ENCODE assay signal across 8 cellular contexts in genomic region chr6:26170951-26171841, GRCh38.
A peak's percentile ranks its signal among the peaks of the same experiment; 100 is the strongest.
DNase-seq lines count a peak whose midpoint lies in the region; ATAC-seq, FAIRE-seq and TF ChIP-seq lines count a peak whose summit lies in the region.

No MANE protein-coding gene starts in this region.

- H3K27me3 Mint-ChIP-seq in H9 (ENCODE audit: low read depth) = no peaks in the 10 kb centered on the region
- H3K27me3 Mint-ChIP-seq in activated naive CD8-positive, alpha-beta T cell = no peaks in the 10 kb centered on the region

- H3K4me3 Mint-ChIP-seq in H9 = peak overlapping the region; percentile 90 to 97
- H3K4me3 Mint-ChIP-seq in activated naive CD8-positive, alpha-beta T cell = peak overlapping the region; percentile 97

- ATAC-seq in upper lobe of right lung = no peak
- no peak for ATAC-seq in HG02763 (IDR thresholded peaks at IDR 0.05; ENCODE audit: unreplicated experiment)

- no peak overlapping the region for H2AFZ ChIP-seq in H9 (ENCODE audit: low read length)

- no peak overlapping the region for H3K4ac ChIP-seq in H9 (ENCODE audit: low read depth, low read length)

- H3K79me1 ChIP-seq in H9 (ENCODE audit: insufficient read depth, low read depth, low read length, poor library complexity, severe bottlenecking) = no peaks in the 10 kb centered on the region

- no peak overlapping the region for H2BK120ac ChIP-seq in H9 (ENCODE audit: low read depth, low read length, poor library complexity, severe bottlenecking)

- no peak overlapping the region for H3T11ph ChIP-seq in H9 (ENCODE audit: low read length)

- H3K27me3 ChIP-seq in BLaER1 (no peaks in the 10 kb centered on the region), H9 (ENCODE audit: insufficient read depth, low read length) (no peaks in the 10 kb centered on the region), upper lobe of right lung (no peaks in the 10 kb centered on the region)

- H3K36me3 ChIP-seq in BLaER1 (peaks cover 10% of the 10 kb centered on the region; the same call in 1 of the 2 replicates), upper lobe of right lung (no peaks in the 10 kb centered on the region)

- no peak overlapping the region for H3K14ac ChIP-seq in H9 (ENCODE audit: insufficient read depth, low read length)

- H3K9me3 Mint-ChIP-seq in H9 = no peaks in the 10 kb centered on the region
- no peaks in the 10 kb centered on the region for H3K9me3 Mint-ChIP-seq in activated naive CD8-positive, alpha-beta T cell (ENCODE audit: low read depth)

- no CpG with 5 or more reads among the region's 10 CpGs for WGBS in H9 (ENCODE audit: extremely low coverage, insufficient read length, low lambda C conversion rate)

- H4K20me1 ChIP-seq in BLaER1 (peaks cover 13% of the 10 kb centered on the region; the same call in 1 of the 2 replicates), H9 (ENCODE audit: control insufficient read depth, insufficient read depth, insufficient read length) (no peaks in the 10 kb centered on the region)

- H3K9ac ChIP-seq in BLaER1 = peak overlapping the region; percentile 94
- peak overlapping the region; percentile 61 for H3K9ac ChIP-seq in H9 (ENCODE audit: extremely low read depth, insufficient read length, low read length)

- no peak for DNase-seq in H9
- peak; percentile 13 for DNase-seq in left kidney (ENCODE audit: low read depth, low spot score)
- DNase-seq in upper lobe of right lung = no peak
- no peak for DNase-seq in frontal cortex (ENCODE audit: low spot score in 2 of 2)
- no peak for DNase-seq in OCI-M1 (lab: John Stamatoyannopoulos, UW)

- no peaks in the 10 kb centered on the region; a peak in 1 of 7 replicates for H3K36me3 Mint-ChIP-seq in H9 (ENCODE audit: insufficient read depth in 1 of 3, low read depth in 3 of 3)
- H3K36me3 Mint-ChIP-seq in activated naive CD8-positive, alpha-beta T cell = no peaks in the 10 kb centered on the region

- H2BK20ac ChIP-seq in H9 (ENCODE audit: low read depth, low read length, poor library complexity, severe bottlenecking) = no peak overlapping the region

- H3K27ac ChIP-seq in BLaER1 (peak overlapping the region; percentile 95), H9 (ENCODE audit: insufficient read length, low read depth, low read length) (no peak overlapping the region), upper lobe of right lung (peak overlapping the region; percentile 99)

- TF ChIP-seq CTCF in H9 (conservative IDR thresholded peaks at IDR 0.05) = no peak
- no peak for TF ChIP-seq CTCF in upper lobe of right lung (IDR thresholded peaks at IDR 0.05)

- H2BK5ac ChIP-seq in H9 (ENCODE audit: insufficient read length, low read length) = no peak overlapping the region

- H4K5ac ChIP-seq in H9 (ENCODE audit: insufficient read length, low read depth, low read length) = no peak overlapping the region

- H3K4me2 ChIP-seq in BLaER1 = peak overlapping the region; percentile 77
- peak overlapping the region; percentile 89 for H3K4me2 ChIP-seq in H9 (ENCODE audit: insufficient read depth, insufficient read length, low read length)

- no peak overlapping the region for H3K23ac ChIP-seq in H9 (ENCODE audit: insufficient read length, low read depth, low read length)

- H2AK5ac ChIP-seq in H9 (ENCODE audit: insufficient read length, low read length) = no peak overlapping the region

- peaks cover 19 to 37% of the 10 kb centered on the region in 2 experiments for H3K4me1 Mint-ChIP-seq in H9
- peaks cover 59% of the 10 kb centered on the region for H3K4me1 Mint-ChIP-seq in activated naive CD8-positive, alpha-beta T cell (ENCODE audit: low read depth)

- H3K9me3 ChIP-seq in BLaER1 (no peaks in the 10 kb centered on the region), H9 (ENCODE audit: control insufficient read depth, low read depth, low read length) (no peaks in the 10 kb centered on the region), upper lobe of right lung (no peaks in the 10 kb centered on the region)

- no peak for FAIRE-seq in frontal cortex (lab: Jason Lieb, UNC)

- H3K4me3 ChIP-seq in BLaER1 (peak overlapping the region; percentile 77), upper lobe of right lung (peak overlapping the region; percentile 58)

- intact Hi-C loops in upper lobe of right lung (cut with DNase I) = no loop called here

- no peak overlapping the region for H2BK12ac ChIP-seq in H9 (ENCODE audit: insufficient read length, low read depth, low read length)

- H3K79me2 ChIP-seq in H9 (ENCODE audit: insufficient read depth, low read length) = no peaks in the 10 kb centered on the region

- H3K18ac ChIP-seq in H9 (ENCODE audit: insufficient read length, low read depth, low read length) = no peak overlapping the region

- H3K56ac ChIP-seq in H9 (ENCODE audit: insufficient read length, low read depth, low read length) = no peak overlapping the region

- H3K4me1 ChIP-seq in BLaER1 (peaks cover 49% of the 10 kb centered on the region), H9 (ENCODE audit: insufficient read depth, low read length) (peaks cover 2% of the 10 kb centered on the region; the same call in 1 of the 2 replicates), upper lobe of right lung (peaks cover 8% of the 10 kb centered on the region)

- H3K23me2 ChIP-seq in H9 (ENCODE audit: insufficient read length, low read depth, low read length, poor library complexity, severe bottlenecking) = peaks cover 6% of the 10 kb centered on the region

- no peak overlapping the region for H4K8ac ChIP-seq in H9 (replicated peaks; ENCODE audit: insufficient read length, low read depth, low read length)

- no peak overlapping the region for H2BK15ac ChIP-seq in H9 (ENCODE audit: low read depth, low read length)

- no peak overlapping the region for H4K91ac ChIP-seq in H9 (ENCODE audit: insufficient read length, low read depth, low read length)

- H3K27ac Mint-ChIP-seq in H9 = peak overlapping the region; percentile 92 to 97 (median 97)
- H3K27ac Mint-ChIP-seq in activated naive CD8-positive, alpha-beta T cell = peak overlapping the region; percentile 99
